1 cellular context compared by ENCODE assay signal in the genomic region with DNA sequence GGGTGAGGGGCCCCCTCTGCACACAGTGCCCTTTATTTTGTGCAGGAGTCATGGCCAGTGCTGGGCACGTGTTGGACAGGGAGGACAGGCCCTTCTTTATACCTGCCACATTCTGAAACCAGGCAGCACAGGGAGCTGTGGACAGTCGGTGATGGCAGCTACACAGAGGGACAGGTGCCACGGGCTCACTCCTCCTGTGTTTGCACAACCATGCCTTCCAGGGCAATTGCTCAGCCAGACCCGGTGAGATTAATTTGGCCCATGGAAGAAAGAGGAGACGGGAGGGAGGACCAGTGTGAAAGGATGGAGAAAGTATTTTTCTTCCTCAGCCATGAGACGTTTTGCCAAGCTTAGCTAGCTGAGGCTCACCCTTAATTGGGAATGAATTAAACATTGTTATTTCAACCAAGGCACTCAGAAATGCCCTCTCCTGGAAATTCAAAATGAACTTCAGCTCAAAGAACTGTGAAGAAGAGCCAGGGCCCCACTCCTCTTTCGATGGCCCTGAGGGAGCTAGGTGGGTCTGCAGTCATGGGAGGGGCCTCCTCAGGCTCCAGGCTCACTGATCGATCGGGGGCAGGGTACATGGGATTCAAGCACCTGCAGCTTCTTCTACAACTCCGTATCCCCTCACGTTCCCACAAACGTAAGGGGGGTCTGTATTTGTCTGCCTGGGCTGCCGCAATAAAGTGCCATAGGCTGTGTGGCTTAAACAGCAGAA.
TF ChIP-seq lines count a peak whose summit lies in the region.

No MANE protein-coding gene starts in this region.

TF ChIP-seq in H1, 55 proteins besides CTCF, POLR2A, EP300 and RAD21:
- TF ChIP-seq CHD1 (IDR thresholded peaks at IDR 0.05; ENCODE audit: low read depth, low read length): no peak
- no peak for TF ChIP-seq TBP (IDR thresholded peaks at IDR 0.05; ENCODE audit: low read depth, low read length)
- TF ChIP-seq PHF8 (conservative IDR thresholded peaks at IDR 0.05; ENCODE audit: low read depth, low read length): no peak
- TF ChIP-seq CEBPB (IDR thresholded peaks at IDR 0.05; ENCODE audit: low read depth, low read length): no peak
- no peak for TF ChIP-seq KDM4A (IDR thresholded peaks at IDR 0.05; ENCODE audit: low read depth, low read length, severe bottlenecking)
- TF ChIP-seq SP4 (IDR thresholded peaks at IDR 0.05; ENCODE audit: low read length): no peak
- no peak for TF ChIP-seq BRCA1 (IDR thresholded peaks at IDR 0.05; ENCODE audit: low read depth, low read length)
- no peak for TF ChIP-seq NANOG (IDR thresholded peaks at IDR 0.05; ENCODE audit: insufficient read depth, low read depth, low read length, poor library complexity, severe bottlenecking)
- TF ChIP-seq, protein P1, sequence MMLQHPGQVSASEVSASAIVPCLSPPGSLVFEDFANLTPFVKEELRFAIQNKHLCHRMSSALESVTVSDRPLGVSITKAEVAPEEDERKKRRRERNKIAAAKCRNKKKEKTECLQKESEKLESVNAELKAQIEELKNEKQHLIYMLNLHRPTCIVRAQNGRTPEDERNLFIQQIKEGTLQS (IDR thresholded peaks at IDR 0.05; ENCODE audit: insufficient read depth, low read depth, low read length): no peak
- no peak for TF ChIP-seq CBX5 (IDR thresholded peaks at IDR 0.05; ENCODE audit: low read depth, low read length)
- TF ChIP-seq, protein P2, sequence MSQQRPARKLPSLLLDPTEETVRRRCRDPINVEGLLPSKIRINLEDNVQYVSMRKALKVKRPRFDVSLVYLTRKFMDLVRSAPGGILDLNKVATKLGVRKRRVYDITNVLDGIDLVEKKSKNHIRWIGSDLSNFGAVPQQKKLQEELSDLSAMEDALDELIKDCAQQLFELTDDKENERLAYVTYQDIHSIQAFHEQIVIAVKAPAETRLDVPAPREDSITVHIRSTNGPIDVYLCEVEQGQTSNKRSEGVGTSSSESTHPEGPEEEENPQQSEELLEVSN (IDR thresholded peaks at IDR 0.05): no peak
- no peak for TF ChIP-seq EZH2 (IDR thresholded peaks at IDR 0.05; ENCODE audit: low read depth, low read length, severe bottlenecking)
- TF ChIP-seq, protein P3, sequence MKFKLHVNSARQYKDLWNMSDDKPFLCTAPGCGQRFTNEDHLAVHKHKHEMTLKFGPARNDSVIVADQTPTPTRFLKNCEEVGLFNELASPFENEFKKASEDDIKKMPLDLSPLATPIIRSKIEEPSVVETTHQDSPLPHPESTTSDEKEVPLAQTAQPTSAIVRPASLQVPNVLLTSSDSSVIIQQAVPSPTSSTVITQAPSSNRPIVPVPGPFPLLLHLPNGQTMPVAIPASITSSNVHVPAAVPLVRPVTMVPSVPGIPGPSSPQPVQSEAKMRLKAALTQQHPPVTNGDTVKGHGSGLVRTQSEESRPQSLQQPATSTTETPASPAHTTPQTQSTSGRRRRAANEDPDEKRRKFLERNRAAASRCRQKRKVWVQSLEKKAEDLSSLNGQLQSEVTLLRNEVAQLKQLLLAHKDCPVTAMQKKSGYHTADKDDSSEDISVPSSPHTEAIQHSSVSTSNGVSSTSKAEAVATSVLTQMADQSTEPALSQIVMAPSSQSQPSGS (IDR thresholded peaks at IDR 0.05; ENCODE audit: low read length): no peak
- TF ChIP-seq POLR2AphosphoS5 (IDR thresholded peaks at IDR 0.05; ENCODE audit: low read depth, low read length): no peak
